Comparison of ENCODE assay signal across 20 cellular contexts in genomic region chr12:70467476-70467875, GRCh38.
DNase-seq lines count a peak whose midpoint lies in the region; ATAC-seq, FAIRE-seq and TF ChIP-seq lines count a peak whose summit lies in the region.
"Had no signal": no experiment of that assay in that cellular context is flagged by ENCODE, and none has a peak within 500 bp of the region (broad histone marks: within the 10 kb centered on the region; RNA-seq: fewer than 3 reads in every experiment).

No MANE protein-coding gene starts in this region.

- H3K27ac Mint-ChIP-seq in stimulated activated memory B cell treated with anti-CD40 and anti-IgM and Interleukin-4, amounts not matched to agents 10 μg/mL and 1 μg/mL and 100 μg/mL, for 72 hours, result peak overlapping the region; percentile 94
- H3K27ac Mint-ChIP-seq: CD8-positive, alpha-beta memory T cell; HFFc6 had no signal

- H3K36me3 Mint-ChIP-seq in stimulated activated memory B cell treated with anti-CD40 and anti-IgM and Interleukin-4, amounts not matched to agents 10 μg/mL and 1 μg/mL and 100 μg/mL, for 72 hours, result no peaks in the 10 kb centered on the region
- H3K36me3 Mint-ChIP-seq: CD8-positive, alpha-beta memory T cell had no signal

- no TSS peak for BruUV-seq in HepG2 (replicated peaks; lab: Mats Ljungman, UMichigan)

- TF ChIP-seq EP300 in HepG2 (IDR thresholded peaks at IDR 0.05; ENCODE audit: low read depth in 2 of 2, low read length in 2 of 2) (no peak), HepG2 (CRISPR knock-in tag; IDR thresholded peaks at IDR 0.05; ENCODE audit: borderline replicate concordance) (no peak)

- H2AFZ ChIP-seq in HepG2 (ENCODE audit: low read length) (no peak overlapping the region), OCI-LY1 (ENCODE audit: low read length) (no peak overlapping the region)

- H3K4me2 ChIP-seq in HepG2 (ENCODE audit: low read depth, low read length), result peak overlapping the region; percentile 47
- H3K4me2 ChIP-seq in OCI-LY1 (ENCODE audit: low read length), result peak overlapping the region; percentile 72
- H3K4me2 ChIP-seq: BLaER1 had no signal

- H3K27me3 ChIP-seq in HepG2 (ENCODE audit: control insufficient read depth in 1 of 2, insufficient read depth in 2 of 2, low read length in 2 of 2) (no peaks in the 10 kb centered on the region), right lobe of liver (no peaks in the 10 kb centered on the region), OCI-LY1 (ENCODE audit: insufficient read depth, low read length) (no peaks in the 10 kb centered on the region), SJCRH30 (no peaks in the 10 kb centered on the region)
- H3K27me3 ChIP-seq: BLaER1 had no signal

- 5% methylated on average over 2 of the region's 2 CpGs for WGBS in HepG2 (ENCODE audit: low lambda C conversion rate)
- 38% methylated on average over 2 of the region's 2 CpGs for WGBS in right lobe of liver (ENCODE audit: insufficient coverage, low coverage, low lambda C conversion rate, missing lambda C conversion rate)

- no peaks in the 10 kb centered on the region for H3K9me2 ChIP-seq in OCI-LY1 (ENCODE audit: low read depth, low read length)

- H3K79me2 ChIP-seq in HepG2 (ENCODE audit: insufficient read depth, low read length) (no peaks in the 10 kb centered on the region), OCI-LY1 (ENCODE audit: insufficient read depth, low read length) (peaks cover 39% of the 10 kb centered on the region)

- TF ChIP-seq POLR2A in HepG2 (IDR thresholded peaks at IDR 0.05; ENCODE audit: insufficient read depth in 1 of 2, low read depth in 2 of 2, low read length in 2 of 2) (no peak), right lobe of liver (IDR thresholded peaks at IDR 0.05) (no peak)

- CTCF ChIA-PET in HepG2 (lab: Yijun Ruan, JAX; ENCODE audit: low intra/inter-chr PET ratio, low total read pairs), result no interaction called here

- H3K27me3 Mint-ChIP-seq in stimulated activated memory B cell treated with anti-CD40 and anti-IgM and Interleukin-4, amounts not matched to agents 10 μg/mL and 1 μg/mL and 100 μg/mL, for 72 hours, result no peaks in the 10 kb centered on the region

- intact Hi-C loops in HepG2 (cut with micrococcal nuclease; ENCODE audit: unreplicated experiment) (no loop called here), right lobe of liver (cut with DNase I) (no loop called here), Right ventricle myocardium inferior (cut with DNase I) (no loop called here)

- POLR2A ChIA-PET in HepG2 (lab: Yijun Ruan, JAX), result no interaction called here

- peaks cover 9% of the 10 kb centered on the region for H3K9me3 Mint-ChIP-seq in stimulated activated memory B cell treated with anti-CD40 and anti-IgM and Interleukin-4, amounts not matched to agents 10 μg/mL and 1 μg/mL and 100 μg/mL, for 72 hours

- DNase-seq in HepG2 (ENCODE audit: low spot score) (no peak), right lobe of liver (no peak), SJCRH30 (no peak), Right ventricle myocardium inferior (ENCODE audit: missing footprints) (no peak)
- no peak for DNase-seq in stimulated activated CD4-positive, alpha-beta T cell treated with anti-CD3 and anti-CD28 coated beads, Interleukin-4, amount 100 ng/mL, for 24 hours
- DNase-seq: AML-193; Caco-2; CD8-positive, alpha-beta memory T cell; DMS79; EL; HFFc6 had no signal

- ATAC-seq in HepG2 (no peak; the same call in 1 of the 3 replicates), right lobe of liver (no peak), Right ventricle myocardium inferior (no peak), HG02840 (IDR thresholded peaks at IDR 0.05; ENCODE audit: low FRiP score, unreplicated experiment) (no peak)
- ATAC-seq in stimulated activated memory B cell treated with anti-CD40 and anti-IgM and Interleukin-4, amounts not matched to agents 10 μg/mL and 1 μg/mL and 100 μg/mL, for 72 hours, result no peak

- H3K4me1 ChIP-seq in HepG2 (ENCODE audit: insufficient read depth, low read length) (0 out of 2 replicates have a peak, but pooled peaks cover 8% of the 10 kb centered on the region), right lobe of liver (no peaks in the 10 kb centered on the region), OCI-LY1 (ENCODE audit: insufficient read depth, low read length, severe bottlenecking) (peaks cover 22% of the 10 kb centered on the region), SJCRH30 (no peaks in the 10 kb centered on the region)
- H3K4me1 ChIP-seq: BLaER1, Caco-2, HAP-1 had no signal

- no peak for TF ChIP-seq RAD21 in HepG2 (CRISPR knock-in tag; IDR thresholded peaks at IDR 0.05)

- peaks cover 22% of the 10 kb centered on the region for H3K9me3 ChIP-seq in HepG2 (ENCODE audit: low read length)
- no peaks in the 10 kb centered on the region for H3K9me3 ChIP-seq in right lobe of liver
- H3K9me3 ChIP-seq in OCI-LY1 (ENCODE audit: low read length), result peaks cover 20% of the 10 kb centered on the region
- H3K9me3 ChIP-seq in SJCRH30 (replicated peaks), result no peaks in the 10 kb centered on the region

- H4K20me1 ChIP-seq in HepG2 (ENCODE audit: insufficient read depth, low read length) (no peaks in the 10 kb centered on the region), OCI-LY1 (ENCODE audit: insufficient read depth, low read length) (no peaks in the 10 kb centered on the region)
- H4K20me1 ChIP-seq: BLaER1 had no signal

- H3F3A ChIP-seq in OCI-LY1 (ENCODE audit: insufficient read depth, low read length), result no peaks in the 10 kb centered on the region

- H3K9ac ChIP-seq in HepG2 (ENCODE audit: insufficient read depth, low read depth, low read length) (no peak overlapping the region), OCI-LY1 (ENCODE audit: low read length) (no peak overlapping the region; the same call in 1 of the 2 replicates)
- H3K9ac ChIP-seq: BLaER1 had no signal

- TF ChIP-seq CTCF in HepG2 (CRISPR knock-in tag; IDR thresholded peaks at IDR 0.05) (no peak), right lobe of liver (IDR thresholded peaks at IDR 0.05) (no peak), OCI-LY1 (IDR thresholded peaks at IDR 0.05; ENCODE audit: low read length) (no peak)

- H3K4me1 Mint-ChIP-seq in stimulated activated memory B cell treated with anti-CD40 and anti-IgM and Interleukin-4, amounts not matched to agents 10 μg/mL and 1 μg/mL and 100 μg/mL, for 72 hours, result peaks cover 30% of the 10 kb centered on the region
- H3K4me1 Mint-ChIP-seq: CD8-positive, alpha-beta memory T cell had no signal

- H3K27ac ChIP-seq in HepG2 (ENCODE audit: extremely low read length, insufficient read depth, low read length) (no peak overlapping the region), right lobe of liver (no peak overlapping the region), OCI-LY1 (ENCODE audit: low read depth, low read length, poor library complexity, severe bottlenecking) (no peak overlapping the region), SJCRH30 (no peak overlapping the region)
- H3K27ac ChIP-seq: 22Rv1, BLaER1 had no signal

- peak overlapping the region; percentile 86 for H3K4me3 Mint-ChIP-seq in stimulated activated memory B cell treated with anti-CD40 and anti-IgM and Interleukin-4, amounts not matched to agents 10 μg/mL and 1 μg/mL and 100 μg/mL, for 72 hours
- H3K4me3 Mint-ChIP-seq: CD8-positive, alpha-beta memory T cell had no signal

- no peak for FAIRE-seq in HepG2 (lab: Jason Lieb, UNC)
- FAIRE-seq: G401.6, GM19239, H1 had no signal

- H3K36me3 ChIP-seq in HepG2 (replicated peaks in 1 of 2; ENCODE audit: control insufficient read depth in 1 of 2, insufficient read depth in 2 of 2, low read length in 2 of 2) (no peaks in the 10 kb centered on the region), right lobe of liver (no peaks in the 10 kb centered on the region), OCI-LY1 (ENCODE audit: insufficient read depth, low read length) (peaks cover 18% of the 10 kb centered on the region), SJCRH30 (no peaks in the 10 kb centered on the region)
- H3K36me3 ChIP-seq: BLaER1, HAP-1 had no signal

- H3K4me3 ChIP-seq in HepG2 (replicated peaks in 1 of 3; ENCODE audit: insufficient read depth in 1 of 3, low read depth in 2 of 3, low read length in 3 of 3) (peak overlapping the region in 2 of 3 experiments; percentile 64 to 70; a peak in 3 of 6 replicates), right lobe of liver (no peak overlapping the region), OCI-LY1 (ENCODE audit: low read depth, low read length, poor library complexity, severe bottlenecking) (peak overlapping the region; percentile 88), SJCRH30 (peak overlapping the region; percentile 60)
- H3K4me3 ChIP-seq: BLaER1, HAP-1 had no signal

- in situ Hi-C loops in HepG2 (cut with HindIII; ENCODE audit: extremely low pct_ligation_motif_present, low pct_unique_long_range_greater_than_20kb), result no loop called here

TF ChIP-seq in HepG2, 621 proteins besides CTCF, POLR2A, EP300 and RAD21:
- peak; percentile 99 for TF ChIP-seq ATF7 (IDR thresholded peaks at IDR 0.05)
- TF ChIP-seq ATF7 (CRISPR knock-in tag; IDR thresholded peaks at IDR 0.05), result no peak
- TF ChIP-seq CREB1 (IDR thresholded peaks at IDR 0.05), result peak; percentile 93
- TF ChIP-seq CREB1 (CRISPR knock-in tag; IDR thresholded peaks at IDR 0.05), result no peak
- no peak for TF ChIP-seq KLF13 (CRISPR knock-in tag; IDR thresholded peaks at IDR 0.05)

Comparison
In these comparisons a context has a peak if more than half of its experiments do, and no peak if none do; other contexts are left out.
1. H3K4me3 ChIP-seq: peak in HepG2 (2 of 3), OCI-LY1 (single experiment) and SJCRH30 (single experiment); none in right lobe of liver (0 of 3).